In the genomic region with DNA sequence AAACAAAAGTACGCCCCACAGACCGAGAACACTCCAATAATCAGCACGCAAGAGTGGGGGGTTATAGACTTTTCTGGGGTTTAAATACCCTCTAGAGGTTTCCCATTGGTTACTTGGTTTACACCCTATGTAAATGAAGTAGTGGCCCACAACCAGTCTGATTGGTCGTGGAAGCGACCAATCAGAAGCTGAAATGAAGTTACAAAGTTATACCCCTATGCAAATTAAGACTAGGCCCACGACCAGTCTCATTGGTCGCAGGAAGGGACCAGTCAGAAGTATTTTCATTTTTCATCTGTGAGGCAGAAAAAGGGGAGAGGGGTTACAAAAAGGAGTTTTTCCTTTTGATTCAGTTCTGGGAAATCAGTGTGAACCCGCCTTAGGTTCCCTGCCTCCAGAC, we compare ENCODE assay signal across 23 cellular contexts.
"Had no signal": no experiment of that assay in that cellular context is flagged by ENCODE, and none has a peak within 500 bp of the region (broad histone marks: within the 10 kb centered on the region; RNA-seq: fewer than 3 reads in every experiment).

No MANE protein-coding gene starts in this region.

- H3K4me3 ChIP-seq: coronary artery, gastroesophageal sphincter, mucosa of descending colon, thyroid gland had no signal

- H3K27me3 ChIP-seq: gastroesophageal sphincter, thyroid gland had no signal

- H3K9me3 ChIP-seq: gastroesophageal sphincter, mucosa of descending colon, thyroid gland had no signal

- H3K79me2 ChIP-seq: parathyroid adenoma had no signal

- ATAC-seq: activated CD4-positive, alpha-beta T cell treated with anti-CD3 and anti-CD28 coated beads for 36 hours; activated T-cell treated with anti-CD3 and anti-CD28 coated beads, Interleukin-2, amount 50 U/mL, for 72 hours; gastroesophageal sphincter; left cardiac atrium; mucosa of descending colon; right cardiac atrium; stimulated activated naive CD8-positive, alpha-beta T cell treated with anti-CD3 and anti-CD28 coated beads, Interleukin-15, Interleukin-2, amounts not matched to agents 100 U/mL and 50 U/mL, for 24 hours had no signal

- H3K4me1 ChIP-seq: gastroesophageal sphincter, parathyroid adenoma, thyroid gland had no signal

- DNase-seq: activated B cell treated with CpG ODN at 0.5 μM for 24 hours; activated CD4-positive, alpha-beta memory T cell treated with anti-CD3 and anti-CD28 coated beads for 36 hours; activated CD4-positive, alpha-beta T cell treated with anti-CD3 and anti-CD28 coated beads for 36 hours; activated effector memory CD4-positive, alpha-beta T cell treated with anti-CD3 and anti-CD28 coated beads, Interleukin-2, amount 50 U/mL, for 16 hours; activated naive CD4-positive, alpha-beta T cell treated with anti-CD3 and anti-CD28 coated beads, Interleukin-2, amount 10 ng/mL, durations not matched to agents 7 days and 5 days; activated T-cell treated with anti-CD3 and anti-CD28 coated beads, Interleukin-2, amount 50 U/mL, for 72 hours; amygdala; cerebellar nuclear complex; head of caudate nucleus; islet precursor cell; left cardiac atrium; mucosa of descending colon; nephron progenitor cell; nucleus accumbens; right cardiac atrium; stimulated activated CD4-positive, alpha-beta T cell treated with anti-CD3 and anti-CD28 coated beads, Interleukin-4, amount 100 ng/mL, for 24 hours; stimulated activated naive CD8-positive, alpha-beta T cell treated with anti-CD3 and anti-CD28 coated beads, Interleukin-15, Interleukin-2, amounts not matched to agents 100 U/mL and 50 U/mL, for 24 hours; T-helper 9 cell; thyroid gland had no signal

- H3K36me3 ChIP-seq: gastroesophageal sphincter, thyroid gland had no signal

- H3K9ac ChIP-seq: parathyroid adenoma had no signal

- H3K27ac ChIP-seq: coronary artery, epithelial cell of prostate, gastroesophageal sphincter, parathyroid adenoma, thyroid gland had no signal
